1 cellular context compared by ENCODE assay signal in the genomic region with DNA sequence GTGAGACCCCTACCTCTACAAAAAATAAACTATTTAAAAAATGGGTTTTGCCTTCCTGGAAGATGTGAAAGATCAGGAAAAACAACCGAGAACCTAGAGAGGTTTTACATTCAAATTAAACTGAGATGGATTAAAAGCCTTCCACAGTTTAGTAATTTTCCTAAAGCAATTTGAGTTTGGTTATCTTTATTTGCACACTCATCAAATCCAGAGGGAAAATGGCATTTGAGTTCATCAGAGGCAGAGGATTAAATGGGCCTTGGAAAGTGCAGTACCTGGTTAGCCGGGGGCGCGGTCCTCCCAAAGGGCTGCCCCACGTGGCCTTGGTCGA.
A peak's percentile ranks its signal among the peaks of the same experiment; 100 is the strongest.
TF ChIP-seq lines count a peak whose summit lies in the region.

No MANE protein-coding gene starts in this region.

TF ChIP-seq in HEK293, 187 proteins besides CTCF, POLR2A, EP300 and RAD21 (continued from another document and continues in another):
- TF ChIP-seq, protein P1, sequence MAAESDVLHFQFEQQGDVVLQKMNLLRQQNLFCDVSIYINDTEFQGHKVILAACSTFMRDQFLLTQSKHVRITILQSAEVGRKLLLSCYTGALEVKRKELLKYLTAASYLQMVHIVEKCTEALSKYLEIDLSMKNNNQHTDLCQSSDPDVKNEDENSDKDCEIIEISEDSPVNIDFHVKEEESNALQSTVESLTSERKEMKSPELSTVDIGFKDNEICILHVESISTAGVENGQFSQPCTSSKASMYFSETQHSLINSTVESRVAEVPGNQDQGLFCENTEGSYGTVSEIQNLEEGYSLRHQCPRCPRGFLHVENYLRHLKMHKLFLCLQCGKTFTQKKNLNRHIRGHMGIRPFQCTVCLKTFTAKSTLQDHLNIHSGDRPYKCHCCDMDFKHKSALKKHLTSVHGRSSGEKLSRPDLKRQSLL (tag by site-specific recombination; IDR thresholded peaks at IDR 0.05) = no peak
- TF ChIP-seq ZNF580 (tag by site-specific recombination; IDR thresholded peaks at IDR 0.05) (no peak), ZNF664 (tag by site-specific recombination; IDR thresholded peaks at IDR 0.05) (no peak), ZNF792 (tag by site-specific recombination; IDR thresholded peaks at IDR 0.05) (no peak), ZNF274 (IDR thresholded peaks at IDR 0.05; ENCODE audit: low read length) (no peak), ZNF274 (tag by site-specific recombination; IDR thresholded peaks at IDR 0.05; ENCODE audit: borderline replicate concordance) (no peak), ZNF530 (tag by site-specific recombination; IDR thresholded peaks at IDR 0.05; ENCODE audit: low read depth) (no peak), ZXDB (tag by site-specific recombination; IDR thresholded peaks at IDR 0.05) (no peak), GLI4 (tag by site-specific recombination; IDR thresholded peaks at IDR 0.05) (no peak), ZBTB1 (tag by site-specific recombination; IDR thresholded peaks at IDR 0.05) (no peak), ZNF623 (tag by site-specific recombination; IDR thresholded peaks at IDR 0.05) (no peak), ZNF398 (tag by site-specific recombination; IDR thresholded peaks at IDR 0.05) (no peak), ZIC2 (tag by site-specific recombination; IDR thresholded peaks at IDR 0.05) (no peak), ZNF169 (tag by site-specific recombination; IDR thresholded peaks at IDR 0.05) (no peak), ZNF354C (tag by site-specific recombination; IDR thresholded peaks at IDR 0.05; ENCODE audit: borderline replicate concordance, low read depth) (no peak), ZNF639 (tag by site-specific recombination; IDR thresholded peaks at IDR 0.05) (no peak), PRDM1 (tag by site-specific recombination; IDR thresholded peaks at IDR 0.05) (no peak), ZNF366 (tag by site-specific recombination; conservative IDR thresholded peaks at IDR 0.05) (no peak), TSHZ1 (tag by site-specific recombination; IDR thresholded peaks at IDR 0.05; ENCODE audit: borderline replicate concordance) (no peak), HOXC10 (CRISPR knock-in tag; IDR thresholded peaks at IDR 0.05) (no peak), ZNF777 (tag by site-specific recombination; IDR thresholded peaks at IDR 0.05; ENCODE audit: borderline replicate concordance) (no peak), GLIS2 (tag by site-specific recombination; IDR thresholded peaks at IDR 0.05) (no peak), ZNF707 (tag by site-specific recombination; IDR thresholded peaks at IDR 0.05) (no peak), ZBTB21 (tag by site-specific recombination; IDR thresholded peaks at IDR 0.05) (no peak), MZF1 (tag by site-specific recombination; IDR thresholded peaks at IDR 0.05; ENCODE audit: borderline replicate concordance) (no peak), ZNF221 (tag by site-specific recombination; IDR thresholded peaks at IDR 0.05; ENCODE audit: borderline replicate concordance) (no peak), ZNF10 (tag by site-specific recombination; IDR thresholded peaks at IDR 0.05) (0 out of 2 replicates have a peak, but pooled peaks have one; percentile 38), SCRT1 (tag by site-specific recombination; IDR thresholded peaks at IDR 0.05; ENCODE audit: borderline replicate concordance) (no peak), MEIS1 (CRISPR knock-in tag; IDR thresholded peaks at IDR 0.05; ENCODE audit: borderline replicate concordance) (no peak), ZNF555 (tag by site-specific recombination; conservative IDR thresholded peaks at IDR 0.05) (no peak), OSR2 (tag by site-specific recombination; IDR thresholded peaks at IDR 0.05) (no peak), ZNF155 (tag by site-specific recombination; IDR thresholded peaks at IDR 0.05) (no peak), ZNF549 (tag by site-specific recombination; IDR thresholded peaks at IDR 0.05) (no peak), ZNF426 (tag by site-specific recombination; IDR thresholded peaks at IDR 0.05) (no peak), ZFP3 (tag by site-specific recombination; IDR thresholded peaks at IDR 0.05; ENCODE audit: low read depth) (no peak), GLI2 (tag by site-specific recombination; IDR thresholded peaks at IDR 0.05; ENCODE audit: borderline replicate concordance, low read depth) (no peak), SCRT2 (tag by site-specific recombination; IDR thresholded peaks at IDR 0.05) (no peak), ZFHX2 (tag by site-specific recombination; conservative IDR thresholded peaks at IDR 0.05) (peak; percentile 57), ZNF37A (tag by site-specific recombination; IDR thresholded peaks at IDR 0.05) (peak; percentile 50; the same call in 1 of the 2 replicates), ZNF645 (tag by site-specific recombination; IDR thresholded peaks at IDR 0.05) (no peak), PRDM6 (tag by site-specific recombination; IDR thresholded peaks at IDR 0.05) (no peak), ZNF19 (tag by site-specific recombination; IDR thresholded peaks at IDR 0.05; ENCODE audit: low read depth) (no peak), ZNF654 (tag by site-specific recombination; IDR thresholded peaks at IDR 0.05; ENCODE audit: low read depth) (no peak)
- TF ChIP-seq, protein P2, sequence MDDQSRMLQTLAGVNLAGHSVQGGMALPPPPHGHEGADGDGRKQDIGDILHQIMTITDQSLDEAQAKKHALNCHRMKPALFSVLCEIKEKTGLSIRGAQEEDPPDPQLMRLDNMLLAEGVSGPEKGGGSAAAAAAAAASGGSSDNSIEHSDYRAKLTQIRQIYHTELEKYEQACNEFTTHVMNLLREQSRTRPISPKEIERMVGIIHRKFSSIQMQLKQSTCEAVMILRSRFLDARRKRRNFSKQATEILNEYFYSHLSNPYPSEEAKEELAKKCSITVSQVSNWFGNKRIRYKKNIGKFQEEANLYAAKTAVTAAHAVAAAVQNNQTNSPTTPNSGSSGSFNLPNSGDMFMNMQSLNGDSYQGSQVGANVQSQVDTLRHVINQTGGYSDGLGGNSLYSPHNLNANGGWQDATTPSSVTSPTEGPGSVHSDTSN (CRISPR knock-in tag; IDR thresholded peaks at IDR 0.05) = no peak
- TF ChIP-seq, protein P3, sequence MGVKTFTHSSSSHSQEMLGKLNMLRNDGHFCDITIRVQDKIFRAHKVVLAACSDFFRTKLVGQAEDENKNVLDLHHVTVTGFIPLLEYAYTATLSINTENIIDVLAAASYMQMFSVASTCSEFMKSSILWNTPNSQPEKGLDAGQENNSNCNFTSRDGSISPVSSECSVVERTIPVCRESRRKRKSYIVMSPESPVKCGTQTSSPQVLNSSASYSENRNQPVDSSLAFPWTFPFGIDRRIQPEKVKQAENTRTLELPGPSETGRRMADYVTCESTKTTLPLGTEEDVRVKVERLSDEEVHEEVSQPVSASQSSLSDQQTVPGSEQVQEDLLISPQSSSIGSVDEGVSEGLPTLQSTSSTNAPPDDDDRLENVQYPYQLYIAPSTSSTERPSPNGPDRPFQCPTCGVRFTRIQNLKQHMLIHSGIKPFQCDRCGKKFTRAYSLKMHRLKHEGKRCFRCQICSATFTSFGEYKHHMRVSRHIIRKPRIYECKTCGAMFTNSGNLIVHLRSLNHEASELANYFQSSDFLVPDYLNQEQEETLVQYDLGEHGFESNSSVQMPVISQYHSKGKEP (tag by site-specific recombination; IDR thresholded peaks at IDR 0.05) = 0 out of 2 replicates have a peak, but pooled peaks have one; percentile 24
